Comparison of ENCODE assay signal across 25 cellular contexts in the genomic region with DNA sequence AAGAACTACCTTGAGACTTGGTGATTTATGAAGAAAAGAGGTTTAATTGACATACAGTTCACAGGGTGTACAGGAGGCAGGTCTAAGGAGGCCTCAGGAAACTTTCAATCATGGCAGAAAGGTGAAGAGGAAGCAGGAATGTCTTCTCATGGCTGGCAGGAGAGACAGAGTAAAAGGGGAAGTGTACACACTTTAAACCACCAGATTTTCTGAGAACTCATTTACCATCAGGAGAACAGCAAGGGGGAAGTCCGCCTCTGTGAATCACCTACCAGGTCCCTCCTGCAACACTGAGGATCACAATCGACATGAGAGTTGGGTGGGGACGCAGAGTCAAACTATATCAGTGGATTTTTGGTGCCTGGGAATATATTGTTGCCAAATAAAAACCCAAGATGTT. TPM values are rescaled to one million over a fixed set of nuclear protein-coding genes. Genes with fewer than 3 reads are reported as not detected.
"Had no signal": no experiment of that assay in that cellular context is flagged by ENCODE, and none has a peak within 500 bp of the region (broad histone marks: within the 10 kb centered on the region; RNA-seq: fewer than 3 reads in every experiment).

No MANE protein-coding gene starts in this region.

- H3K4me1 Mint-ChIP-seq: naive thymus-derived CD4-positive, alpha-beta T cell; stimulated activated effector memory CD8-positive, alpha-beta T cell treated with anti-CD3 and anti-CD28 coated beads, Interleukin-12 subunit alpha, Interleukin-12 subunit beta, amount 100 ng/mL, for 72 hours had no signal

- H3K4me1 ChIP-seq: psoas muscle, right lobe of liver had no signal

- H3K36me3 Mint-ChIP-seq: activated naive CD8-positive, alpha-beta T cell; naive thymus-derived CD4-positive, alpha-beta T cell; stimulated activated effector memory CD8-positive, alpha-beta T cell treated with anti-CD3 and anti-CD28 coated beads, Interleukin-12 subunit alpha, Interleukin-12 subunit beta, amount 100 ng/mL, for 72 hours had no signal

- H3K27ac Mint-ChIP-seq: activated naive CD8-positive, alpha-beta T cell; activated T-helper 1 cell treated with anti-CD3 and anti-CD28 coated beads, Interleukin-12 subunit alpha, Interleukin-12 subunit beta, Interleukin-2, Interleukin-4 antibody, amounts not matched to agents 30 ng/mL and 10 ng/mL and 1 ng/mL, durations not matched to agents 14 hours and 24 hours and 36 hours; naive thymus-derived CD4-positive, alpha-beta T cell; stimulated activated effector memory CD8-positive, alpha-beta T cell treated with anti-CD3 and anti-CD28 coated beads, Interleukin-12 subunit alpha, Interleukin-12 subunit beta, amount 100 ng/mL, for 72 hours had no signal

- H3K27me3 ChIP-seq: ovary, right lobe of liver had no signal

- H3K9me3 ChIP-seq: ovary, psoas muscle, right lobe of liver, thoracic aorta had no signal

- H3K4me3 ChIP-seq: ovary, psoas muscle, right lobe of liver, thoracic aorta had no signal

- H3K4me3 Mint-ChIP-seq: activated naive CD8-positive, alpha-beta T cell; activated T-helper 1 cell treated with anti-CD3 and anti-CD28 coated beads, Interleukin-12 subunit alpha, Interleukin-12 subunit beta, Interleukin-2, Interleukin-4 antibody, amounts not matched to agents 30 ng/mL and 10 ng/mL and 1 ng/mL, durations not matched to agents 14 hours and 24 hours and 36 hours; naive thymus-derived CD4-positive, alpha-beta T cell; stimulated activated effector memory CD8-positive, alpha-beta T cell treated with anti-CD3 and anti-CD28 coated beads, Interleukin-12 subunit alpha, Interleukin-12 subunit beta, amount 100 ng/mL, for 72 hours had no signal

- H3K36me3 ChIP-seq: ovary, right lobe of liver, thoracic aorta, WERI-Rb-1 had no signal

- H3K27ac ChIP-seq: ovary, psoas muscle, right lobe of liver, thoracic aorta, WERI-Rb-1 had no signal

- ATAC-seq: left cardiac atrium; naive thymus-derived CD4-positive, alpha-beta T cell; psoas muscle; right lobe of liver; stimulated activated effector memory CD8-positive, alpha-beta T cell treated with anti-CD3 and anti-CD28 coated beads, Interleukin-12 subunit alpha, Interleukin-12 subunit beta, amount 100 ng/mL, for 72 hours had no signal

- DNase-seq: activated CD4-positive, alpha-beta T cell treated with anti-CD3 and anti-CD28 coated beads, Interleukin-2, amount 50 U/mL, for 48 hours; activated T-cell treated with anti-CD3 and anti-CD28 coated beads for 4 hours; cerebellar nuclear complex; cortex of kidney; erythroblast; foreskin melanocyte; glutamatergic neuron; hippocampal formation; left cardiac atrium; mesenchymal stem cell; naive thymus-derived CD4-positive, alpha-beta T cell; ovary; psoas muscle; right lobe of liver; small intestine; stimulated activated CD4-positive, alpha-beta T cell treated with anti-CD3 and anti-CD28 coated beads, Interleukin-4, amount 100 ng/mL, for 24 hours; WERI-Rb-1 had no signal

- H3K27me3 Mint-ChIP-seq: activated naive CD8-positive, alpha-beta T cell; naive thymus-derived CD4-positive, alpha-beta T cell had no signal

RNA-seq across cellular contexts. Expression of a gene that starts 40.3 kb away (rescaled TPM):
- total RNA-seq: activated T-helper 1 cell treated with anti-CD3 and anti-CD28 coated beads, Interleukin-12 subunit alpha, Interleukin-12 subunit beta, Interleukin-2, Interleukin-4 antibody, amounts not matched to agents 30 ng/mL and 10 ng/mL and 1 ng/mL, durations not matched to agents 14 hours and 24 hours and 36 hours; bronchial epithelial cell; left cardiac atrium; lower leg skin; mucosa of gallbladder; naive thymus-derived CD4-positive, alpha-beta T cell; ovary; psoas muscle; right lobe of liver; thoracic aorta; ureter had no signal
